21 cellular contexts compared by ENCODE assay signal in the genomic region with DNA sequence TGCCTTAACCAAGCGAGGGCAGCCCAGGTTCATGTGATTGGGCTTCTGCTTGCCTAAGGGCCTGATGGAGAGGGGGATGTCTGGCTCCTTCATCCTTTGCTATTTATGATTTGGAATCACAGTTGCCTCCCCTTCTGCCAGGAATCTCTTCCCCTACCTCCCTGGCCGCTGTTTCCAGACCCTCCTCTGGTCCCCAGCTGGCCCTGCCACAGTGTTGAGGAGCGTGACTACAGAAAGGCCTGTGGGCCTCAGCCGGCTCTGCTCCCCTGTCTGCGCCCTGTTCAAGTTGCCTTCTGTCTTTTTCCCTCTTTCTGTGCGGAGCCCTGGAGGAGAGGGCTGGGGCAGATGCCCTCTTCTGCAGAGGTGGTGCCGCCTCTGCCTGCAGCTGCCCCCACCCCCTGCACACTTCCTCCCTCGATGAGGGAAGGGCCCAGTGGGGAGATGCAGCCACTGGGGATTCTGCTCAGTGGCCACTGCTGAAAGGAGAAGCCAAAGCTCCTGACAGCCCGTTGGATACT.
"Had no signal": no experiment of that assay in that cellular context is flagged by ENCODE, and none has a peak within 500 bp of the region (broad histone marks: within the 10 kb centered on the region; RNA-seq: fewer than 3 reads in every experiment).

No MANE protein-coding gene starts in this region.

- H3K27me3 ChIP-seq: esophagus squamous epithelium, gastroesophageal sphincter, pancreas had no signal

- H3K9me3 Mint-ChIP-seq: central memory CD8-positive, alpha-beta T cell; nephron progenitor cell; stimulated activated effector memory CD8-positive, alpha-beta T cell treated with anti-CD3 and anti-CD28 coated beads, Interleukin-12 subunit alpha, Interleukin-12 subunit beta, amount 100 ng/mL, for 72 hours had no signal

- H3K4me3 ChIP-seq: esophagus squamous epithelium, gastroesophageal sphincter, lung, pancreas had no signal

- H3K36me3 Mint-ChIP-seq: stimulated activated effector memory CD8-positive, alpha-beta T cell treated with anti-CD3 and anti-CD28 coated beads, Interleukin-12 subunit alpha, Interleukin-12 subunit beta, amount 100 ng/mL, for 72 hours had no signal

- H3K27ac Mint-ChIP-seq: nephron progenitor cell; progenitor cell of endocrine pancreas; stimulated activated effector memory CD8-positive, alpha-beta T cell treated with anti-CD3 and anti-CD28 coated beads, Interleukin-12 subunit alpha, Interleukin-12 subunit beta, amount 100 ng/mL, for 72 hours had no signal

- H3K9me3 ChIP-seq: esophagus squamous epithelium, gastroesophageal sphincter, pancreas had no signal

- H3K4me1 ChIP-seq: pancreas had no signal

- DNase-seq: effector memory CD4-positive, alpha-beta T cell; esophagus squamous epithelium; foreskin fibroblast; glutamatergic neuron; islet precursor cell; left colon; left ventricle myocardium superior; mesenchymal stem cell; midbrain; small intestine; stimulated activated CD4-positive, alpha-beta T cell treated with anti-CD3 and anti-CD28 coated beads, Interleukin-2, amount 100 ng/mL, for 48 hours; stimulated activated CD8-positive, alpha-beta memory T cell treated with anti-CD3 and anti-CD28 coated beads, Interleukin-4, amount 100 ng/mL, for 48 hours; trophoblast cell had no signal

- H3K4me1 Mint-ChIP-seq: central memory CD8-positive, alpha-beta T cell; stimulated activated effector memory CD8-positive, alpha-beta T cell treated with anti-CD3 and anti-CD28 coated beads, Interleukin-12 subunit alpha, Interleukin-12 subunit beta, amount 100 ng/mL, for 72 hours had no signal

- ATAC-seq: gastroesophageal sphincter; left colon; left ventricle myocardium superior; pancreas; right cardiac atrium; stimulated activated effector memory CD8-positive, alpha-beta T cell treated with anti-CD3 and anti-CD28 coated beads, Interleukin-12 subunit alpha, Interleukin-12 subunit beta, amount 100 ng/mL, for 72 hours had no signal

- H3K27ac ChIP-seq: esophagus squamous epithelium, gastroesophageal sphincter, pancreas had no signal

- H3K36me3 ChIP-seq: pancreas had no signal

- H3K4me3 Mint-ChIP-seq: central memory CD8-positive, alpha-beta T cell; nephron progenitor cell; stimulated activated effector memory CD8-positive, alpha-beta T cell treated with anti-CD3 and anti-CD28 coated beads, Interleukin-12 subunit alpha, Interleukin-12 subunit beta, amount 100 ng/mL, for 72 hours had no signal
